7 cellular contexts compared by ENCODE assay signal in genomic region chr4:147578057-147578476, GRCh38. TPM values are rescaled to one million over a fixed set of nuclear protein-coding genes. Genes with fewer than 3 reads are reported as not detected.
A peak's percentile ranks its signal among the peaks of the same experiment; 100 is the strongest.
DNase-seq lines count a peak whose midpoint lies in the region; TF ChIP-seq lines count a peak whose summit lies in the region.

No MANE protein-coding gene starts in this region.

- DNase-seq in H4 (ENCODE audit: low spot score) (peak; percentile 99), SJSA1 (ENCODE audit: low read depth in 1 of 2, low spot score in 2 of 2) (peak; percentile 84 to 85), fibroblast of pulmonary artery (ENCODE audit: low read depth) (peak; percentile 91), smooth muscle cell of the brain vasculature (ENCODE audit: low read depth, low spot score) (peak; percentile 90), GF-D8 (lab: John Stamatoyannopoulos, UW) (no peak), posterior vena cava (ENCODE audit: low spot score) (no peak), nephron progenitor cell (no peak)

- H3K36me3 ChIP-seq in SJSA1 = no peaks in the 10 kb centered on the region

- H3K4me3 ChIP-seq in SJSA1 (no peak overlapping the region), fibroblast of pulmonary artery (replicated peaks; ENCODE audit: low read depth, low read length) (no peak overlapping the region)

- TF ChIP-seq CTCF in fibroblast of pulmonary artery (IDR thresholded peaks at IDR 0.05; ENCODE audit: low read length, missing control alignments) (no peak), nephron progenitor cell (IDR thresholded peaks at IDR 0.05) (no peak)

- H3K27ac Mint-ChIP-seq in nephron progenitor cell = no peak overlapping the region

- no peaks in the 10 kb centered on the region for H3K36me3 Mint-ChIP-seq in nephron progenitor cell (ENCODE audit: low read depth)

- no peaks in the 10 kb centered on the region for H3K9me3 ChIP-seq in SJSA1 (replicated peaks)

- intact Hi-C loops in posterior vena cava (cut with DNase I) = no loop called here

- no peak overlapping the region for H3K27ac ChIP-seq in SJSA1

- no peak overlapping the region for H3K4me3 Mint-ChIP-seq in nephron progenitor cell

- H3K4me1 Mint-ChIP-seq in nephron progenitor cell = peaks cover 16% of the 10 kb centered on the region

- H3K9me3 Mint-ChIP-seq in nephron progenitor cell = no peaks in the 10 kb centered on the region

- H3K4me1 ChIP-seq in SJSA1 (replicated peaks) = peaks cover 19% of the 10 kb centered on the region

- no peaks in the 10 kb centered on the region for H3K27me3 Mint-ChIP-seq in nephron progenitor cell (ENCODE audit: low read depth, poor library complexity)

- no peaks in the 10 kb centered on the region for H3K27me3 ChIP-seq in SJSA1 (replicated peaks)

RNA-seq across cellular contexts. Expression of gene TMEM184C, which starts 39.1 kb away (rescaled TPM):
- total RNA-seq in H4 (2014; rRNA removed; shearing (Covaris generic)) = 37.9 and 41.9 TPM in 2 replicates
- total RNA-seq in SJSA1 (2014; rRNA removed; shearing (Covaris generic)) = 31.4 and 41.3 TPM in 2 replicates
- 10 to 100 TPM; 22.8 to 23.8 TPM for total RNA-seq in posterior vena cava

Comparison
In these comparisons a context has a peak if more than half of its experiments do, and no peak if none do; other contexts are left out.
1. DNase-seq: peak in H4 (single experiment), SJSA1 (2 of 2), fibroblast of pulmonary artery (single experiment) and smooth muscle cell of the brain vasculature (single experiment); none in GF-D8 (single experiment), posterior vena cava (single experiment) and nephron progenitor cell (single experiment).